ENCODE assay signal across 15 cellular contexts in genomic region chr6:63806573-63806913, GRCh38.
DNase-seq lines count a peak whose midpoint lies in the region; ATAC-seq, FAIRE-seq and TF ChIP-seq lines count a peak whose summit lies in the region.
"Had no signal": no experiment of that assay in that cellular context is flagged by ENCODE, and none has a peak within 500 bp of the region (broad histone marks: within the 10 kb centered on the region; RNA-seq: fewer than 3 reads in every experiment).

No MANE protein-coding gene starts in this region.

- no peaks in the 10 kb centered on the region for H3K9me3 Mint-ChIP-seq in nephron
- H3K9me3 Mint-ChIP-seq in activated naive CD4-positive, alpha-beta T cell treated with anti-CD3 and anti-CD28 coated beads, Interleukin-2, amount 50 U/mL, for 72 hours = no peaks in the 10 kb centered on the region
- no peaks in the 10 kb centered on the region for H3K9me3 Mint-ChIP-seq in activated T-cell treated with anti-CD3 and anti-CD28 coated beads, Interleukin-2, amount 50 U/mL, for 72 hours
- H3K9me3 Mint-ChIP-seq: T-cell had no signal

- CTCF ChIA-PET in A549 (lab: Yijun Ruan, JAX) = no interaction called here

- TF ChIP-seq EP300 in A549 (IDR thresholded peaks at IDR 0.05) = peak; percentile 15 to 53; a peak in 2 of 5 replicates

- H3K4me3 Mint-ChIP-seq in nephron = no peak overlapping the region
- no peak overlapping the region for H3K4me3 Mint-ChIP-seq in activated T-cell treated with anti-CD3 and anti-CD28 coated beads, Interleukin-2, amount 50 U/mL, for 72 hours
- H3K4me3 Mint-ChIP-seq: T-cell had no signal

- H3K27ac ChIP-seq in A549 (peak overlapping the region; percentile 72 to 85), epithelial cell of prostate (peak overlapping the region; percentile 98)

- H3K27ac Mint-ChIP-seq in nephron = peak overlapping the region; percentile 39 to 94 (median 59)
- no peak overlapping the region for H3K27ac Mint-ChIP-seq in activated naive CD4-positive, alpha-beta T cell treated with anti-CD3 and anti-CD28 coated beads, Interleukin-2, amount 50 U/mL, for 72 hours
- H3K27ac Mint-ChIP-seq in activated T-cell treated with anti-CD3 and anti-CD28 coated beads, Interleukin-2, amount 50 U/mL, for 72 hours = no peak overlapping the region
- H3K27ac Mint-ChIP-seq: T-cell had no signal

- no peaks in the 10 kb centered on the region for H3K9me3 ChIP-seq in A549
- H3K9me3 ChIP-seq: transverse colon had no signal

- H3K27me3 Mint-ChIP-seq in nephron (ENCODE audit: low read depth) = peaks cover 3% of the 10 kb centered on the region
- peaks cover 13% of the 10 kb centered on the region for H3K27me3 Mint-ChIP-seq in activated T-cell treated with anti-CD3 and anti-CD28 coated beads, Interleukin-2, amount 50 U/mL, for 72 hours (ENCODE audit: low read depth)

- DNase-seq in A549 (ENCODE audit: low read depth in 1 of 2, low spot score in 1 of 2) (no peak), NB4 (ENCODE audit: low read depth) (no peak), epithelial cell of prostate (ENCODE audit: low read depth, low spot score) (no peak)
- DNase-seq in activated naive CD4-positive, alpha-beta T cell treated with anti-CD3 and anti-CD28 coated beads, Interleukin-2, amount 50 U/mL, for 72 hours (ENCODE audit: low spot score in 2 of 2) = no peak
- no peak for DNase-seq in activated CD8-positive, alpha-beta memory T cell treated with anti-CD3 and anti-CD28 coated beads, Interleukin-2, amount 50 U/mL, for 48 hours
- DNase-seq in activated T-cell treated with anti-CD3 and anti-CD28 coated beads, Interleukin-2, amount 50 U/mL, for 72 hours = no peak
- DNase-seq: activated CD4-positive, alpha-beta T cell treated with anti-CD3 and anti-CD28 coated beads for 48 hours; activated naive CD4-positive, alpha-beta T cell treated with Interleukin-2 at 50 U/mL for 16 hours; DND-41; NCI-H146; T-cell; transverse colon had no signal

- H3K4me1 ChIP-seq in A549 = peaks cover 31% of the 10 kb centered on the region

- TF ChIP-seq RAD21 in A549 (conservative IDR thresholded peaks at IDR 0.05 in 1 of 2, IDR thresholded peaks at IDR 0.05 in 1 of 2) = no peak

- H3K4me1 Mint-ChIP-seq in nephron = peaks cover 12% of the 10 kb centered on the region
- H3K4me1 Mint-ChIP-seq in activated T-cell treated with anti-CD3 and anti-CD28 coated beads, Interleukin-2, amount 50 U/mL, for 72 hours (ENCODE audit: low read depth) = no peaks in the 10 kb centered on the region
- H3K4me1 Mint-ChIP-seq: T-cell had no signal

- TF ChIP-seq CTCF in A549 (IDR thresholded peaks at IDR 0.05) (no peak), NB4 (IDR thresholded peaks at IDR 0.05; ENCODE audit: low read depth, low read length) (no peak), nephron (IDR thresholded peaks at IDR 0.05; ENCODE audit: unreplicated experiment in 3 of 3) (no peak)

- TF ChIP-seq POLR2A in A549 (IDR thresholded peaks at IDR 0.05; ENCODE audit: low read length) = no peak
- no peak for TF ChIP-seq POLR2A in NB4 (IDR thresholded peaks at IDR 0.05; ENCODE audit: extremely low read depth, insufficient read length)

- peak overlapping the region; percentile 77 for H3K4me2 ChIP-seq in A549

- H3K36me3 Mint-ChIP-seq in nephron (ENCODE audit: low read depth) = no peaks in the 10 kb centered on the region
- no peaks in the 10 kb centered on the region for H3K36me3 Mint-ChIP-seq in activated naive CD4-positive, alpha-beta T cell treated with anti-CD3 and anti-CD28 coated beads, Interleukin-2, amount 50 U/mL, for 72 hours
- H3K36me3 Mint-ChIP-seq in activated T-cell treated with anti-CD3 and anti-CD28 coated beads, Interleukin-2, amount 50 U/mL, for 72 hours (ENCODE audit: insufficient read depth in 2 of 2) = no peaks in the 10 kb centered on the region
- H3K36me3 Mint-ChIP-seq: T-cell had no signal

- WGBS in A549 (ENCODE audit: missing lambda C conversion rate) = 4% methylated on average over 2 of the region's 2 CpGs

- H3K4me3 ChIP-seq in A549 (no peak overlapping the region), NB4 (ENCODE audit: low read depth, low read length) (peak overlapping the region; percentile 44)
- H3K4me3 ChIP-seq: transverse colon had no signal

- POLR2A ChIA-PET in A549 (lab: Yijun Ruan, JAX) = interaction anchor here (0.7 kb wide), 1 partner anchor 33 kb away, joined by 3 read pairs; no protein-coding TSS in a partner anchor

- no peak for FAIRE-seq in A549 (lab: Jason Lieb, UNC)
- FAIRE-seq: GM12892 had no signal

- ATAC-seq in A549 = peak; percentile 57 to 71; a peak in 5 of 6 replicates
- no peak for ATAC-seq in activated naive CD4-positive, alpha-beta T cell treated with anti-CD3 and anti-CD28 coated beads, Interleukin-2, amount 50 U/mL, for 72 hours
- ATAC-seq in GM21360 (IDR thresholded peaks at IDR 0.05; ENCODE audit: unreplicated experiment) = no peak
- ATAC-seq in activated T-cell treated with anti-CD3 and anti-CD28 coated beads, Interleukin-2, amount 50 U/mL, for 72 hours (replicated peaks in 1 of 2) = no peak
- ATAC-seq: T-cell had no signal

TF ChIP-seq in A549, 52 proteins besides CTCF, POLR2A, EP300 and RAD21:
- TF ChIP-seq ZC3H11A (IDR thresholded peaks at IDR 0.05) (no peak), JUN (IDR thresholded peaks at IDR 0.05) (0 out of 5 replicates have a peak, but pooled peaks of 1 of the 2 experiments have one; percentile 57), BCL3 (IDR thresholded peaks at IDR 0.05) (peak; percentile 9; the same call in 1 of the 3 replicates)
TF ChIP-seq in A549: peak in this region for 2.

Comparison
In these comparisons a context has a peak if more than half of its experiments do, and no peak if none do; other contexts are left out.
1. ATAC-seq: peak in A549 (2 of 2); none in activated naive CD4-positive, alpha-beta T cell treated with anti-CD3 and anti-CD28 coated beads, Interleukin-2, amount 50 U/mL, for 72 hours (0 of 2), GM21360 (single experiment) and activated T-cell treated with anti-CD3 and anti-CD28 coated beads, Interleukin-2, amount 50 U/mL, for 72 hours (0 of 2).
2. H3K27ac Mint-ChIP-seq: peak in nephron (3 of 3); none in activated naive CD4-positive, alpha-beta T cell treated with anti-CD3 and anti-CD28 coated beads, Interleukin-2, amount 50 U/mL, for 72 hours (0 of 2) and activated T-cell treated with anti-CD3 and anti-CD28 coated beads, Interleukin-2, amount 50 U/mL, for 72 hours (single experiment).